In genomic region chr10:20954519-20954918, GRCh38 we compare ENCODE assay signal across 19 cellular contexts. TPM values are rescaled to one million over a fixed set of nuclear protein-coding genes. Genes with fewer than 3 reads are reported as not detected.
"Had no signal": no experiment of that assay in that cellular context is flagged by ENCODE, and none has a peak within 500 bp of the region (broad histone marks: within the 10 kb centered on the region; RNA-seq: fewer than 3 reads in every experiment).

No MANE protein-coding gene starts in this region.

- H3K9me2 ChIP-seq: SK-N-SH had no signal

- H3K4me1 Mint-ChIP-seq: memory B cell; naive thymus-derived CD4-positive, alpha-beta T cell had no signal

- H3K9me3 ChIP-seq: SK-N-SH had no signal

- H3K36me3 Mint-ChIP-seq: activated CD4-positive, alpha-beta memory T cell treated with anti-CD3 and anti-CD28 coated beads for 36 hours; memory B cell; naive thymus-derived CD4-positive, alpha-beta T cell had no signal

- H3K27me3 ChIP-seq: foreskin keratinocyte had no signal

- H3K4me3 Mint-ChIP-seq: activated B cell treated with CpG ODN at 0.5 μM for 24 hours; activated CD4-positive, alpha-beta memory T cell treated with anti-CD3 and anti-CD28 coated beads for 36 hours; activated naive CD4-positive, alpha-beta T cell treated with anti-CD3 and anti-CD28 coated beads for 36 hours; memory B cell; naive thymus-derived CD4-positive, alpha-beta T cell had no signal

- H3K4me1 ChIP-seq: foreskin keratinocyte had no signal

- DNase-seq: activated B cell treated with CpG ODN at 0.5 μM for 24 hours; activated CD4-positive, alpha-beta memory T cell treated with anti-CD3 and anti-CD28 coated beads for 36 hours; activated CD4-positive, alpha-beta T cell treated with anti-CD3 and anti-CD28 coated beads for 48 hours; activated effector memory CD4-positive, alpha-beta T cell treated with Interleukin-2 at 50 U/mL for 16 hours; activated naive CD4-positive, alpha-beta T cell treated with anti-CD3 and anti-CD28 coated beads for 36 hours; activated T-cell treated with anti-CD3 and anti-CD28 coated beads, Interleukin-2, amount 50 U/mL, for 48 hours; amygdala; cortex of kidney; effector CD4-positive, alpha-beta T cell; erythroblast; foreskin keratinocyte; naive thymus-derived CD4-positive, alpha-beta T cell; right cardiac atrium; stimulated activated CD4-positive, alpha-beta T cell treated with anti-CD3 and anti-CD28 coated beads, Interleukin-12 subunit alpha, Interleukin-12 subunit beta, amount 100 ng/mL, for 4 hours; stimulated activated CD4-positive, alpha-beta T cell treated with anti-CD3 and anti-CD28 coated beads, Interleukin-4, amount 100 ng/mL, for 4 hours; stimulated activated naive CD8-positive, alpha-beta T cell treated with anti-CD3 and anti-CD28 coated beads, Interleukin-15, Interleukin-2, amounts not matched to agents 100 U/mL and 50 U/mL, for 24 hours had no signal

- H3K27ac Mint-ChIP-seq: activated B cell treated with CpG ODN at 0.5 μM for 24 hours; activated CD4-positive, alpha-beta memory T cell treated with anti-CD3 and anti-CD28 coated beads for 36 hours; activated naive CD4-positive, alpha-beta T cell treated with anti-CD3 and anti-CD28 coated beads for 36 hours; memory B cell; progenitor cell of endocrine pancreas had no signal

- H3K27ac ChIP-seq: foreskin keratinocyte had no signal

- H3K27me3 Mint-ChIP-seq: progenitor cell of endocrine pancreas had no signal

- ATAC-seq: foreskin keratinocyte; naive thymus-derived CD4-positive, alpha-beta T cell; right cardiac atrium; stimulated activated naive CD8-positive, alpha-beta T cell treated with anti-CD3 and anti-CD28 coated beads, Interleukin-15, Interleukin-2, amounts not matched to agents 100 U/mL and 50 U/mL, for 24 hours had no signal

- H3K9me3 Mint-ChIP-seq: activated B cell treated with CpG ODN at 0.5 μM for 24 hours; activated CD4-positive, alpha-beta memory T cell treated with anti-CD3 and anti-CD28 coated beads for 36 hours; activated naive CD4-positive, alpha-beta T cell treated with anti-CD3 and anti-CD28 coated beads for 36 hours; memory B cell; naive thymus-derived CD4-positive, alpha-beta T cell had no signal

- H3K4me2 ChIP-seq: SK-N-SH had no signal

RNA-seq across cellular contexts. Expression of gene NEBL, which starts 57.4 kb away (rescaled TPM):
- total RNA-seq: activated B cell treated with CpG ODN at 0.5 μM for 24 hours; activated CD4-positive, alpha-beta memory T cell treated with anti-CD3 and anti-CD28 coated beads for 36 hours had no signal
